14 cellular contexts compared by ENCODE assay signal in genomic region chr10:124448696-124449169, GRCh38. TPM values are rescaled to one million over a fixed set of nuclear protein-coding genes. Genes with fewer than 3 reads are reported as not detected.
DNase-seq lines count a peak whose midpoint lies in the region; ATAC-seq, FAIRE-seq and TF ChIP-seq lines count a peak whose summit lies in the region.
"Had no signal": no experiment of that assay in that cellular context is flagged by ENCODE, and none has a peak within 500 bp of the region (broad histone marks: within the 10 kb centered on the region; RNA-seq: fewer than 3 reads in every experiment).

No MANE protein-coding gene starts in this region.

- 22% methylated on average over 21 of the region's 26 CpGs for WGBS in A549 (ENCODE audit: missing lambda C conversion rate)
- 6% methylated on average over 26 of the region's 26 CpGs; no CpG with 5 or more reads in 1 of the 2 donors for WGBS in transverse colon (ENCODE audit: low coverage in 1 of 2), 2 donors

- H3K9me3 Mint-ChIP-seq in naive B cell, result no peaks in the 10 kb centered on the region

- no peaks in the 10 kb centered on the region for H3K9me3 ChIP-seq in A549
- no peaks in the 10 kb centered on the region for H3K9me3 ChIP-seq in HCT116 (ENCODE audit: control insufficient read depth in 1 of 2, insufficient read depth in 1 of 2, low read depth in 1 of 2, low read length in 2 of 2)
- no peaks in the 10 kb centered on the region for H3K9me3 ChIP-seq in transverse colon
- H3K9me3 ChIP-seq: spleen had no signal

- peaks cover 26 to 32% (median 27%) of the 10 kb centered on the region in 3 donors for H3K4me1 Mint-ChIP-seq in naive B cell

- H3K4me1 ChIP-seq in A549 (peaks cover 14% of the 10 kb centered on the region), HCT116 (ENCODE audit: control insufficient read depth in 1 of 2, insufficient read depth in 2 of 2, low read length in 2 of 2) (peaks cover 11 to 19% of the 10 kb centered on the region in 2 experiments), transverse colon (peaks cover 11 to 34% (median 24%) of the 10 kb centered on the region in 4 donors)

- in situ Hi-C loops in transverse colon (cut with MboI; ENCODE audit: low pct_ligation_motif_present in 1 of 4, low pct_unique_long_range_greater_than_20kb in 1 of 4, low sequenced_read_pairs in 3 of 4), result no loop called here

- TSS peak; percentile 69 for BruUV-seq in HCT116 (replicated peaks; lab: Mats Ljungman, UMichigan)

- TF ChIP-seq EP300 in A549 (IDR thresholded peaks at IDR 0.05) (no peak), transverse colon (IDR thresholded peaks at IDR 0.05; ENCODE audit: low read depth) (no peak)

- TF ChIP-seq CTCF in A549 (IDR thresholded peaks at IDR 0.05), result no peak
- TF ChIP-seq CTCF in HCT116 (IDR thresholded peaks at IDR 0.05 in 2 of 3, conservative IDR thresholded peaks at IDR 0.05 in 1 of 3; ENCODE audit: borderline replicate concordance in 1 of 3, insufficient read depth in 1 of 3, low read depth in 2 of 3, low read length in 2 of 3), result no peak
- no peak for TF ChIP-seq CTCF in coronary artery (IDR thresholded peaks at IDR 0.05)
- no peak for TF ChIP-seq CTCF in transverse colon (IDR thresholded peaks at IDR 0.05)

- intact Hi-C loops in HCT116 (cut with micrococcal nuclease), result no loop called here
- intact Hi-C loops in transverse colon (cut with DNase I; ENCODE audit: low total_unique reads), result no loop called here
- intact Hi-C loops in cardiac septum (cut with DNase I), result no loop called here

- no peak overlapping the region for H2AFZ ChIP-seq in HCT116 (ENCODE audit: low read depth, low read length, poor library complexity, severe bottlenecking)

- DNase-seq in A549 (ENCODE audit: low read depth in 1 of 2, low spot score in 1 of 2) (no peak), HCT116 (ENCODE audit: low read depth, low spot score) (no peak), coronary artery (ENCODE audit: low spot score) (no peak), naive B cell (no peak), transverse colon (no peak), cardiac septum (ENCODE audit: low spot score) (no peak)
- DNase-seq in NK-92 treated with Interleukin-12 subunit alpha and Interleukin-12 subunit beta, amount 100 ng/mL, for 24 hours (lab: John Stamatoyannopoulos, UW), result no peak
- DNase-seq: activated CD4-positive, alpha-beta T cell treated with anti-CD3 and anti-CD28 coated beads, Interleukin-2, amount 50 U/mL, for 48 hours; amniotic stem cell; C1 segment of cervical spinal cord; KG1; NCI-H187 treated with DMSO at 0.1 percent for 48 hours; spleen had no signal

- H3K27ac ChIP-seq in A549 (no peak overlapping the region), HCT116 (ENCODE audit: low read depth, low read length) (no peak overlapping the region; the same call in 1 of the 2 replicates), coronary artery (no peak overlapping the region), transverse colon (no peak overlapping the region)
- H3K27ac ChIP-seq: spleen had no signal

- CTCF ChIA-PET in A549 (lab: Yijun Ruan, JAX), result no interaction called here
- CTCF ChIA-PET in HCT116 (lab: Charles Lee), result interaction anchor here (0.9 kb wide), 1 partner anchor 45 kb away, joined by 3 read pairs; no protein-coding TSS in a partner anchor

- no peaks in the 10 kb centered on the region for H3K36me3 ChIP-seq in HCT116 (ENCODE audit: control insufficient read depth in 1 of 2, insufficient read depth in 2 of 2, low read length in 2 of 2)
- H3K36me3 ChIP-seq in transverse colon, result no peaks in the 10 kb centered on the region
- H3K36me3 ChIP-seq: spleen had no signal

- H3K79me2 ChIP-seq in HCT116 (ENCODE audit: insufficient read depth, low read length), result no peaks in the 10 kb centered on the region

- peak overlapping the region; percentile 64 to 86 (median 75) for H3K4me3 Mint-ChIP-seq in naive B cell

- TF ChIP-seq POLR2A in A549 (IDR thresholded peaks at IDR 0.05; ENCODE audit: low read length), result no peak
- TF ChIP-seq POLR2A in HCT116 (IDR thresholded peaks at IDR 0.05; ENCODE audit: borderline replicate concordance, extremely low read depth, insufficient read depth, insufficient read length), result no peak
- TF ChIP-seq POLR2A in transverse colon (IDR thresholded peaks at IDR 0.05), result no peak

- H4K20me1 ChIP-seq in HCT116 (ENCODE audit: insufficient read depth), result no peaks in the 10 kb centered on the region

- H3K27me3 ChIP-seq in HCT116 (ENCODE audit: insufficient read depth, low read length) (no peaks in the 10 kb centered on the region), transverse colon (peaks cover 100% of the 10 kb centered on the region)

- TF ChIP-seq RAD21 in A549 (conservative IDR thresholded peaks at IDR 0.05 in 1 of 2, IDR thresholded peaks at IDR 0.05 in 1 of 2), result no peak
- TF ChIP-seq RAD21 in HCT116 (IDR thresholded peaks at IDR 0.05; ENCODE audit: low read depth), result no peak

- RAD21 ChIA-PET in HCT116 (lab: Charles Lee; ENCODE audit: low non-redundant PET in 1 of 2, low total read pairs in 2 of 2, uncharacterized antibody in 2 of 2, unreplicated experiment in 2 of 2), result no interaction called here

- H3K9me2 ChIP-seq in HCT116 (ENCODE audit: insufficient read depth), result no peaks in the 10 kb centered on the region

- peak overlapping the region; percentile 66 for H3K9ac ChIP-seq in HCT116 (ENCODE audit: low read length)

- POLR2A ChIA-PET in A549 (lab: Yijun Ruan, JAX) (interaction anchor here (1.1 kb wide), 1 partner anchor 30 kb away, joined by 3 read pairs; the partner anchor contains the start of gene OAT), HCT116 (lab: Charles Lee) (no interaction called here)

- H3K4me3 ChIP-seq in A549 (peak overlapping the region; percentile 50), HCT116 (replicated peaks in 1 of 2; ENCODE audit: low read depth in 1 of 2, low read length in 2 of 2) (peak overlapping the region in 1 of 2 experiments; percentile 64; a peak in 3 of 4 replicates), coronary artery (peak overlapping the region; percentile 39), transverse colon (no peak overlapping the region)

- H3K36me3 Mint-ChIP-seq in naive B cell, result no peaks in the 10 kb centered on the region

- ATAC-seq in A549 (peak in 1 of 2 experiments; percentile 36; a peak in 3 of 6 replicates), HCT116 (no peak), naive B cell (ENCODE audit: low read depth in 2 of 2) (no peak), GM19328 (IDR thresholded peaks at IDR 0.05; ENCODE audit: unreplicated experiment) (no peak)

- H3K27me3 Mint-ChIP-seq in naive B cell, result peaks cover 68 to 86% (median 76%) of the 10 kb centered on the region in 3 donors

- H3K4me2 ChIP-seq in A549 (peak overlapping the region; percentile 98), HCT116 (ENCODE audit: low read length) (peak overlapping the region; percentile 95)

- no peak for FAIRE-seq in A549 (lab: Jason Lieb, UNC)

- H3K27ac Mint-ChIP-seq in naive B cell, result peak overlapping the region in 3 of 6 donors; percentile 53 to 78 (median 54)

TF ChIP-seq in A549, 52 proteins besides CTCF, POLR2A, EP300 and RAD21 (continues in another document):
- TF ChIP-seq, protein P1, sequence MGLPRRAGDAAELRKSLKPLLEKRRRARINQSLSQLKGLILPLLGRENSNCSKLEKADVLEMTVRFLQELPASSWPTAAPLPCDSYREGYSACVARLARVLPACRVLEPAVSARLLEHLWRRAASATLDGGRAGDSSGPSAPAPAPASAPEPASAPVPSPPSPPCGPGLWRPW (IDR thresholded peaks at IDR 0.05), result no peak
- no peak for TF ChIP-seq SMC3 (IDR thresholded peaks at IDR 0.05)
- no peak for TF ChIP-seq CBX2 (IDR thresholded peaks at IDR 0.05; ENCODE audit: borderline replicate concordance, low read depth)
- no peak for TF ChIP-seq ZC3H11A (IDR thresholded peaks at IDR 0.05)
- no peak for TF ChIP-seq FOSB (CRISPR knock-in tag; IDR thresholded peaks at IDR 0.05)

TF ChIP-seq in HCT116, 20 proteins besides CTCF, POLR2A, EP300 and RAD21 (continues in another document):
- no peak for TF ChIP-seq SRF (IDR thresholded peaks at IDR 0.05; ENCODE audit: low read depth)

RNA-seq across cellular contexts. Expression of gene NKX1-2, which starts 1.1 kb away (rescaled TPM):
- polyA plus RNA-seq in A549 (2011; rRNA removed), result 0.16 and 0.20 TPM in 2 replicates
- polyA plus RNA-seq in A549 (2012; cell fraction: cytosol; rRNA removed), result 0.01 TPM in 1 of 2 replicates, not detected in the other
- not detected in 2 replicates for polyA plus RNA-seq in A549 (2012; cell fraction: nucleus; rRNA removed)
- 0.03 to 0.08 TPM (median 0.03 TPM) in 3 replicates for polyA plus RNA-seq in A549 (2017; fragmentation: RNase III; extraction: RNeasy Plus Mini Kit Qiagen cat#74134 plus additional on column Dnase treatment)
- 0.10 and 0.12 TPM in 2 replicates for polyA minus RNA-seq in A549 (2011; rRNA and poly(A)+ RNA removed)
- 3.4 TPM for total RNA-seq in HCT116 (2021; ENCODE audit: unreplicated experiment)
- polyA plus RNA-seq in HCT116 (2012), result 1.3 and 1.9 TPM in 2 replicates
- not detected for polyA plus RNA-seq in naive B cell (ENCODE audit: low read depth in 6 of 6)
- not detected for total RNA-seq in transverse colon
- total RNA-seq in cardiac septum, result not detected
- total RNA-seq: spleen had no signal
- polyA plus RNA-seq: spleen had no signal

RNA-seq across cellular contexts. Expression of gene LHPP, which starts 12.9 kb away (rescaled TPM):
- 18.6 and 21.7 TPM in 2 replicates for polyA plus RNA-seq in A549 (2011; rRNA removed)
- polyA plus RNA-seq in A549 (2012; cell fraction: cytosol; rRNA removed), result 13.2 and 16.1 TPM in 2 replicates
- polyA plus RNA-seq in A549 (2012; cell fraction: nucleus; rRNA removed), result 14.0 and 22.8 TPM in 2 replicates
- polyA plus RNA-seq in A549 (2017; fragmentation: RNase III; extraction: RNeasy Plus Mini Kit Qiagen cat#74134 plus additional on column Dnase treatment), result 11.5 to 15.7 TPM (median 14.4 TPM) in 3 replicates
- polyA minus RNA-seq in A549 (2011; rRNA and poly(A)+ RNA removed), result 10.6 and 15.7 TPM in 2 replicates
- 45.8 TPM for total RNA-seq in HCT116 (2021; ENCODE audit: unreplicated experiment)
- 56.9 and 58.2 TPM in 2 replicates for polyA plus RNA-seq in HCT116 (2012)
- 10 to 100 TPM; 30.5 to 89.2 (median 55.6) TPM for polyA plus RNA-seq in naive B cell (ENCODE audit: low read depth in 6 of 6)
- total RNA-seq in transverse colon, result 100 to 1,000 TPM in 1 of 4 donors, 10 to 100 TPM in 3; 20.3 to 116 (median 22.4) TPM
- total RNA-seq in cardiac septum, result 13.9 TPM

RNA-seq across cellular contexts. Expression of gene OAT, which starts 30.0 kb away (rescaled TPM):
- polyA plus RNA-seq in A549 (2011; rRNA removed), result 82.6 and 97.6 TPM in 2 replicates
- 34.2 and 40.9 TPM in 2 replicates for polyA plus RNA-seq in A549 (2012; cell fraction: cytosol; rRNA removed)
- 20.9 and 43.4 TPM in 2 replicates for polyA plus RNA-seq in A549 (2012; cell fraction: nucleus; rRNA removed)
- polyA plus RNA-seq in A549 (2017; fragmentation: RNase III; extraction: RNeasy Plus Mini Kit Qiagen cat#74134 plus additional on column Dnase treatment), result 74.5 to 81.3 TPM (median 75.3 TPM) in 3 replicates
- 34.0 and 40.0 TPM in 2 replicates for polyA minus RNA-seq in A549 (2011; rRNA and poly(A)+ RNA removed)
- total RNA-seq in HCT116 (2021; ENCODE audit: unreplicated experiment), result 133 TPM
- 48.4 and 63.2 TPM in 2 replicates for polyA plus RNA-seq in HCT116 (2012)
- polyA plus RNA-seq in naive B cell (ENCODE audit: low read depth in 6 of 6), result 10 to 100 TPM; 44.1 to 93.7 (median 54.1) TPM
- 10 to 100 TPM; 22.1 to 89.3 (median 60.9) TPM for total RNA-seq in transverse colon
- 38.0 TPM for total RNA-seq in cardiac septum

Comparison
In these comparisons a context has a peak if more than half of its experiments do, and no peak if none do; other contexts are left out.
1. H3K4me3 ChIP-seq: peak in A549 (single experiment) and coronary artery (single experiment); none in transverse colon (0 of 4).